26 cellular contexts compared by ENCODE assay signal in genomic region chr17:28059675-28060074, GRCh38.
"Had no signal": no experiment of that assay in that cellular context is flagged by ENCODE, and none has a peak within 500 bp of the region (broad histone marks: within the 10 kb centered on the region; RNA-seq: fewer than 3 reads in every experiment).

No MANE protein-coding gene starts in this region.

- FAIRE-seq: endothelial cell of umbilical vein, kidney had no signal

- H3K36me3 ChIP-seq: colonic mucosa, esophagus squamous epithelium, gastrocnemius medialis, neutrophil, suprapubic skin, thyroid gland, vagina had no signal

- H3K27me3 ChIP-seq: colonic mucosa, esophagus squamous epithelium, gastrocnemius medialis, neutrophil, suprapubic skin, thyroid gland, vagina had no signal

- H3K4me3 ChIP-seq: colonic mucosa, esophagus squamous epithelium, gastrocnemius medialis, lung, mucosa of descending colon, smooth muscle cell, suprapubic skin, thyroid gland, vagina had no signal

- H3K4me2 ChIP-seq: smooth muscle cell had no signal

- H3K27ac ChIP-seq: colonic mucosa, esophagus squamous epithelium, gastrocnemius medialis, parathyroid adenoma, suprapubic skin, thyroid gland, vagina had no signal

- DNase-seq: colonic mucosa; effector memory CD4-positive, alpha-beta T cell; esophagus squamous epithelium; gastrocnemius medialis; head of caudate nucleus; kidney; mucosa of descending colon; naive B cell; stimulated activated CD4-positive, alpha-beta T cell treated with anti-CD3 and anti-CD28 coated beads, Interleukin-12 subunit alpha, Interleukin-12 subunit beta, amount 100 ng/mL, for 4 hours; stimulated activated CD4-positive, alpha-beta T cell treated with anti-CD3 and anti-CD28 coated beads, Interleukin-1b, Interleukin-23, amount 100 ng/mL, for 48 hours; stimulated activated CD4-positive, alpha-beta T cell treated with anti-CD3 and anti-CD28 coated beads, Interleukin-4, amount 100 ng/mL, for 1 hour; stimulated activated CD8-positive, alpha-beta memory T cell treated with anti-CD3 and anti-CD28 coated beads, Interleukin-4, amount 100 ng/mL, for 48 hours; stimulated activated naive CD4-positive, alpha-beta T cell; stimulated activated naive CD8-positive, alpha-beta T cell treated with anti-CD3 and anti-CD28 coated beads, Interleukin-15, amount 100 ng/mL, for 72 hours; trophoblast cell had no signal

- H3K9ac ChIP-seq: parathyroid adenoma had no signal

- ATAC-seq: gastrocnemius medialis; left lobe of liver; mucosa of descending colon; natural killer cell treated with Interleukin-12 subunit alpha and Interleukin-12 subunit beta and Interleukin-15 and Interleukin-18, amount 100 ng/mL, for 72 hours; sciatic nerve; stimulated activated naive CD8-positive, alpha-beta T cell treated with anti-CD3 and anti-CD28 coated beads, Interleukin-15, amount 100 ng/mL, for 72 hours had no signal

- H2AFZ ChIP-seq: parathyroid adenoma had no signal

- H3K9me3 ChIP-seq: colonic mucosa, esophagus squamous epithelium, gastrocnemius medialis, mucosa of descending colon, neutrophil, suprapubic skin, thyroid gland, vagina had no signal

- H3K4me1 ChIP-seq: colonic mucosa had no signal
